In the genomic region with DNA sequence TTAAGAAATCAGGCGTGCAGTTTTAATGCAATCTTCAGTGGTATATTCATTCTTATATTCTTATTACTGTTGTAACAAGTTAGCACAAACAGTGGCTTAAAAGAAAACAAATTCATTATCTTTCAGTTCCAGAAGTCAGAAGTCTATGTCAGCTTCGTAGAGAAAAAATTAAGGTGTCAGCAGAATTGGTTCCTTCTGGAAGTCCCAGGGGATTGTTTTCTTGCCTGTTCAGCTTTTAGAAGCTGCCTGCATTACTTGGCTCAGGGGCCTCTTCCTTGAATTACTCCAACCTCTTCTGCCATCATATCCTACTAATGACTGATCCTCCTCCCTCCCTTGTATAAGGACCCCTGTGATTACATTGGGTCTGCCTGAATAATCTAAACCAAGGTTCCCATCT, we compare ENCODE assay signal across 8 cellular contexts.
"Had no signal": no experiment of that assay in that cellular context is flagged by ENCODE, and none has a peak within 500 bp of the region (broad histone marks: within the 10 kb centered on the region; RNA-seq: fewer than 3 reads in every experiment).

No MANE protein-coding gene starts in this region.

- H2AFZ ChIP-seq: GM23248 had no signal

- H3K36me3 ChIP-seq: HAP-1 had no signal

- H3K9me3 ChIP-seq: HAP-1 had no signal

- H3K9ac ChIP-seq: GM23248 had no signal

- DNase-seq: GM23248, GOT3, H7, HFFc6, KG1 had no signal

- H3K4me3 ChIP-seq: GM23248, HAP-1 had no signal

- ATAC-seq: HCT116 had no signal

- H3K27ac ChIP-seq: GM23248, HL-60 had no signal

- H3K4me1 ChIP-seq: HAP-1 had no signal
